ENCODE assay signal across 8 cellular contexts in genomic region chr17:28661635-28662526, GRCh38. TPM values are rescaled to one million over a fixed set of nuclear protein-coding genes. Genes with fewer than 3 reads are reported as not detected.
A peak's percentile ranks its signal among the peaks of the same experiment; 100 is the strongest.
DNase-seq lines count a peak whose midpoint lies in the region; ATAC-seq, FAIRE-seq and TF ChIP-seq lines count a peak whose summit lies in the region.

TSS of gene SDF2 (minus strand) at chr17:28661906. CDS start at chr17:28661876, 30 bp downstream.
TSS of gene SUPT6H (plus strand) at chr17:28662205. CDS start at chr17:28673402, 11,197 bp downstream.

- peaks cover 50% of the 10 kb centered on the region for H3K4me1 Mint-ChIP-seq in nephron progenitor cell
- H3K4me1 Mint-ChIP-seq in stimulated activated naive CD8-positive, alpha-beta T cell treated with anti-CD3 and anti-CD28 coated beads, Interleukin-15, amount 100 ng/mL, for 72 hours = peaks cover 45% of the 10 kb centered on the region

- FAIRE-seq in H54 (lab: Jason Lieb, UNC) = no peak

- H3K4me3 Mint-ChIP-seq in nephron progenitor cell = peak within 1 kb of the TSS; percentile 99
- H3K4me3 Mint-ChIP-seq in stimulated activated naive CD8-positive, alpha-beta T cell treated with anti-CD3 and anti-CD28 coated beads, Interleukin-15, amount 100 ng/mL, for 72 hours = peak within 1 kb of the TSS; percentile 97 to 99

- H3K36me3 Mint-ChIP-seq in nephron progenitor cell (ENCODE audit: low read depth) = peaks cover 65% of the 10 kb centered on the region

- peaks cover 20% of the 10 kb centered on the region for H3K36me3 ChIP-seq in ES-I3 (ENCODE audit: insufficient read depth, low read length)

- peak within 1 kb of the TSS; percentile 98 for H3K4me3 ChIP-seq in fibroblast of pulmonary artery (replicated peaks; ENCODE audit: low read depth, low read length)

- H3K9me3 Mint-ChIP-seq in nephron progenitor cell = peaks cover 40% of the 10 kb centered on the region
- no peaks in the 10 kb centered on the region for H3K9me3 Mint-ChIP-seq in stimulated activated naive CD8-positive, alpha-beta T cell treated with anti-CD3 and anti-CD28 coated beads, Interleukin-15, amount 100 ng/mL, for 72 hours

- no peaks in the 10 kb centered on the region for H3K27me3 Mint-ChIP-seq in nephron progenitor cell (ENCODE audit: low read depth, poor library complexity)
- no peaks in the 10 kb centered on the region for H3K27me3 Mint-ChIP-seq in stimulated activated naive CD8-positive, alpha-beta T cell treated with anti-CD3 and anti-CD28 coated beads, Interleukin-15, amount 100 ng/mL, for 72 hours

- H3K9me3 ChIP-seq in ES-I3 (ENCODE audit: control insufficient read depth, insufficient read depth, low read length) = no peaks in the 10 kb centered on the region; the same call in 1 of the 2 replicates

- peak; percentile 92 for DNase-seq in H54 (ENCODE audit: insufficient read length, low spot score)
- DNase-seq in M059J (ENCODE audit: low read depth) = peak; percentile 82
- DNase-seq in activated T-helper 9 cell treated with anti-CD3 and anti-CD28 coated beads, Interleukin-2, amount 50 U/mL, for 16 hours (ENCODE audit: low read depth) = peak; percentile 92
- DNase-seq in fibroblast of pulmonary artery (ENCODE audit: low read depth) = peak; percentile 86
- peak; percentile 96 for DNase-seq in nephron progenitor cell
- DNase-seq in stimulated activated naive CD8-positive, alpha-beta T cell treated with anti-CD3 and anti-CD28 coated beads, Interleukin-15, amount 100 ng/mL, for 72 hours = peak; percentile 93 to 94

- H3K27ac Mint-ChIP-seq in nephron progenitor cell = peak within 1 kb of the TSS; percentile 100
- H3K27ac Mint-ChIP-seq in stimulated activated naive CD8-positive, alpha-beta T cell treated with anti-CD3 and anti-CD28 coated beads, Interleukin-15, amount 100 ng/mL, for 72 hours = peak within 1 kb of the TSS; percentile 99

- no peak for TF ChIP-seq CTCF in fibroblast of pulmonary artery (IDR thresholded peaks at IDR 0.05; ENCODE audit: low read length, missing control alignments)
- no peak for TF ChIP-seq CTCF in nephron progenitor cell (IDR thresholded peaks at IDR 0.05)

- peak within 1 kb of the TSS; percentile 100 for H3K9ac ChIP-seq in ES-I3 (ENCODE audit: low read depth, low read length)

- H3K4me1 ChIP-seq in ES-I3 (ENCODE audit: insufficient read depth, low read length) = peaks cover 6% of the 10 kb centered on the region

- peak; percentile 93 for ATAC-seq in stimulated activated naive CD8-positive, alpha-beta T cell treated with anti-CD3 and anti-CD28 coated beads, Interleukin-15, amount 100 ng/mL, for 72 hours

- TF ChIP-seq POLR2A in H54 (IDR thresholded peaks at IDR 0.05; ENCODE audit: low read depth, low read length) (peak; percentile 95), Raji (IDR thresholded peaks at IDR 0.05; ENCODE audit: insufficient read depth, low read depth, low read length) (peak; percentile 86)

RNA-seq across cellular contexts. Expression of gene SDF2, which starts in this region (rescaled TPM):
- 74.0 and 81.7 TPM in 2 replicates for total RNA-seq in M059J (2014; rRNA removed; shearing (Covaris generic))

RNA-seq across cellular contexts. Expression of gene SUPT6H, which starts in this region (rescaled TPM):
- 20.8 and 28.1 TPM in 2 replicates for total RNA-seq in M059J (2014; rRNA removed; shearing (Covaris generic))

Comparison
In these comparisons a context has a peak if more than half of its experiments do, and no peak if none do; other contexts are left out.
1. Peak in every context shown above with its lines: DNase-seq, ATAC-seq and H3K4me3 ChIP-seq.